In the genomic region with DNA sequence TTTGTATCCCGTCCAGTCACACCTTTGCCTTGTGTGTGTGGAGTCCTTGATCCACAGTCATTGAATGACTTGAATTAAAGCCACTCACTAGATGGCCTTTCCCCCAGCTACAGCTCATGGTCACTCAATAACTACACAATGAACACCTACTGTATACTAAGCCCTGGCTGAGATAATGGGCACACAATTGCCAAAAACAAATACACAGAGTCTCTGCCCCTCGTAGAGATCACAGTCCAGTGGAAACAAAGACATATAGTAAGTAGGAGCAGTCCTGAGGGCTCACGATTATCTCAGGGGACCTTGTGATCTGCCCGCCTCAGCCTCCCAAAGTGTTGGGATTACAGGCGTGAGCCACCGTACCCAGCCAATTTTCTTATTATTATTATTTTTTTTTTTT, we compare ENCODE assay signal across 14 cellular contexts. TPM values are rescaled to one million over a fixed set of nuclear protein-coding genes. Genes with fewer than 3 reads are reported as not detected.
A peak's percentile ranks its signal among the peaks of the same experiment; 100 is the strongest.
DNase-seq lines count a peak whose midpoint lies in the region; ATAC-seq and TF ChIP-seq lines count a peak whose summit lies in the region.
"Had no signal": no experiment of that assay in that cellular context is flagged by ENCODE, and none has a peak within 500 bp of the region (broad histone marks: within the 10 kb centered on the region; RNA-seq: fewer than 3 reads in every experiment).

No MANE protein-coding gene starts in this region.

- H3K27me3 ChIP-seq in BLaER1 (no peaks in the 10 kb centered on the region), sigmoid colon (no peaks in the 10 kb centered on the region), body of pancreas (no peaks in the 10 kb centered on the region)
- no peaks in the 10 kb centered on the region for H3K27me3 ChIP-seq in CD4-positive, alpha-beta T cell (ENCODE audit: control insufficient read depth, insufficient read depth, low read length)
- H3K27me3 ChIP-seq: spleen had no signal

- CTCF ChIA-PET in CD4-positive, alpha-beta T cell (lab: Charles Lee): no interaction called here

- H3K4me2 ChIP-seq in BLaER1: peak overlapping the region; percentile 96
- H3K4me2 ChIP-seq: SK-N-SH had no signal

- DNase-seq in CD4-positive, alpha-beta T cell: no peak
- DNase-seq in sigmoid colon (no peak), body of pancreas (no peak), NCI-H2029 treated with DMSO at 0.1 percent for 48 hours (lab: John Stamatoyannopoulos, UW) (no peak), hepatic stellate cell (ENCODE audit: low spot score) (no peak)
- DNase-seq: amniotic stem cell, H7, NCI-H1417 treated with DMSO at 0.1 percent for 48 hours, NCI-H226, SK-N-SH, WERI-Rb-1 had no signal

- no peaks in the 10 kb centered on the region for H3K36me3 Mint-ChIP-seq in CD4-positive, alpha-beta T cell (ENCODE audit: low read depth)

- no peaks in the 10 kb centered on the region for H3K9me3 Mint-ChIP-seq in CD4-positive, alpha-beta T cell

- no peak for TF ChIP-seq EP300 in sigmoid colon (IDR thresholded peaks at IDR 0.05)

- H3K4me3 ChIP-seq in BLaER1 (no peak overlapping the region), sigmoid colon (no peak overlapping the region), body of pancreas (no peak overlapping the region)
- H3K4me3 ChIP-seq: spleen had no signal

- 83 to 94% methylated on average over 6 of the region's 6 CpGs for WGBS in sigmoid colon, 2 donors
- 85 to 91% methylated on average over 6 of the region's 6 CpGs for WGBS in body of pancreas, 2 donors

- no peak overlapping the region for H3K9ac ChIP-seq in BLaER1
- H3K9ac ChIP-seq: SK-N-SH had no signal

- ATAC-seq in CD4-positive, alpha-beta T cell (ENCODE audit: poor library complexity): no peak
- no peak for ATAC-seq in body of pancreas

- TF ChIP-seq CTCF in CD4-positive, alpha-beta T cell (IDR thresholded peaks at IDR 0.05): no peak
- no peak for TF ChIP-seq CTCF in sigmoid colon (IDR thresholded peaks at IDR 0.05)
- no peak for TF ChIP-seq CTCF in body of pancreas (IDR thresholded peaks at IDR 0.05)

- no peaks in the 10 kb centered on the region for H3K9me3 ChIP-seq in BLaER1
- H3K9me3 ChIP-seq in CD4-positive, alpha-beta T cell (ENCODE audit: control insufficient read depth, low read length): no peaks in the 10 kb centered on the region
- no peaks in the 10 kb centered on the region for H3K9me3 ChIP-seq in sigmoid colon
- H3K9me3 ChIP-seq in body of pancreas: no peaks in the 10 kb centered on the region
- H3K9me3 ChIP-seq: SK-N-SH, spleen had no signal

- no peaks in the 10 kb centered on the region for H3K27me3 Mint-ChIP-seq in CD4-positive, alpha-beta T cell

- H3K4me1 ChIP-seq in BLaER1 (peaks cover 98% of the 10 kb centered on the region), sigmoid colon (peaks cover 0 to 98% (median 90%) of the 10 kb centered on the region in 4 donors), body of pancreas (peaks cover 88% of the 10 kb centered on the region)

- H3K36me3 ChIP-seq in BLaER1 (no peaks in the 10 kb centered on the region), sigmoid colon (no peaks in the 10 kb centered on the region), body of pancreas (replicated peaks in 1 of 2; ENCODE audit: insufficient read depth in 1 of 2, low read depth in 2 of 2) (no peaks in the 10 kb centered on the region)
- H3K36me3 ChIP-seq: spleen, WERI-Rb-1 had no signal

- peak overlapping the region; percentile 75 for H3K27ac Mint-ChIP-seq in CD4-positive, alpha-beta T cell

- peaks cover 81% of the 10 kb centered on the region for H3K4me1 Mint-ChIP-seq in CD4-positive, alpha-beta T cell (ENCODE audit: low read depth)

- H4K20me1 ChIP-seq in BLaER1: no peaks in the 10 kb centered on the region

- intact Hi-C loops in CD4-positive, alpha-beta T cell (cut with DNase I, micrococcal nuclease): loop anchor here in 1 of 2 experiments (2.0 kb wide), 1 partner anchor 19 kb away; no protein-coding TSS in a partner anchor
- intact Hi-C loops in sigmoid colon (cut with DNase I) (no loop called here), body of pancreas (cut with DNase I) (no loop called here)

- TF ChIP-seq POLR2A in sigmoid colon (IDR thresholded peaks at IDR 0.05) (no peak), body of pancreas (IDR thresholded peaks at IDR 0.05) (no peak)

- H3K27ac ChIP-seq in BLaER1 (no peak overlapping the region), cingulate gyrus (ENCODE audit: low read depth, low read length) (peak overlapping the region; percentile 69), sigmoid colon (peak overlapping the region; percentile 89 to 95 (median 91)), body of pancreas (no peak overlapping the region)
- no peak overlapping the region for H3K27ac ChIP-seq in CD4-positive, alpha-beta T cell (ENCODE audit: low read depth, low read length)
- H3K27ac ChIP-seq: WERI-Rb-1 had no signal

- POLR2A ChIA-PET in CD4-positive, alpha-beta T cell (lab: Charles Lee): no interaction called here

- H3K4me3 Mint-ChIP-seq in CD4-positive, alpha-beta T cell: peak overlapping the region; percentile 49

RNA-seq across cellular contexts. Expression of a gene that starts 22.1 kb away (rescaled TPM):
- 100 to 1,000 TPM; 427 to 436 TPM for total RNA-seq in CD4-positive, alpha-beta T cell
- 100 to 1,000 TPM in 2 of 4 donors, 10 to 100 TPM in 2; 77.2 to 202 (median 133) TPM for total RNA-seq in sigmoid colon
- 100 to 1,000 TPM in 1 of 3 donors, 10 to 100 TPM in 2; 71.5 to 413 (median 85.3) TPM for polyA plus RNA-seq in sigmoid colon
- total RNA-seq in body of pancreas: 100 to 1,000 TPM; 238 to 269 TPM

RNA-seq across cellular contexts. Expression of a gene that starts 35.6 kb away (rescaled TPM):
- total RNA-seq in CD4-positive, alpha-beta T cell: 10 to 100 TPM; 16.5 to 19.0 TPM
- 10 to 100 TPM; 21.0 to 53.7 (median 37.1) TPM for total RNA-seq in sigmoid colon
- polyA plus RNA-seq in sigmoid colon: 10 to 100 TPM; 15.3 to 21.5 (median 15.6) TPM
- total RNA-seq in body of pancreas: 10 to 100 TPM; 16.1 to 17.1 TPM

RNA-seq across cellular contexts. Expression of a gene that starts 35.8 kb away (rescaled TPM):
- 10 to 100 TPM; 61.9 to 64.3 TPM for total RNA-seq in CD4-positive, alpha-beta T cell
- total RNA-seq in sigmoid colon: 100 to 1,000 TPM in 3 of 4 donors, 10 to 100 TPM in 1; 80.0 to 228 (median 157) TPM
- polyA plus RNA-seq in sigmoid colon: 100 to 1,000 TPM; 107 to 203 (median 198) TPM
- 10 to 100 TPM; 40.9 to 59.4 TPM for total RNA-seq in body of pancreas

Comparison
In these comparisons a context has a peak if more than half of its experiments do, and no peak if none do; other contexts are left out.
1. H3K27ac ChIP-seq: peak in cingulate gyrus (single experiment) and sigmoid colon (4 of 4); none in BLaER1 (single experiment), CD4-positive, alpha-beta T cell (single experiment) and body of pancreas (0 of 4).